ENCODE assay signal across 9 cellular contexts in genomic region chr9:6715755-6716643, GRCh38. TPM values are rescaled to one million over a fixed set of nuclear protein-coding genes. Genes with fewer than 3 reads are reported as not detected.
A peak's percentile ranks its signal among the peaks of the same experiment; 100 is the strongest.
DNase-seq lines count a peak whose midpoint lies in the region; ATAC-seq, FAIRE-seq and TF ChIP-seq lines count a peak whose summit lies in the region.
"Had no signal": no experiment of that assay in that cellular context is flagged by ENCODE, and none has a peak within 500 bp of the region (broad histone marks: within the 10 kb centered on the region; RNA-seq: fewer than 3 reads in every experiment).

No MANE protein-coding gene starts in this region.

- CTCF ChIA-PET in activated B cell treated with CpG ODN at 0.5 μM for 24 hours (lab: Charles Lee) = interaction anchor here (1.1 to 1.3 kb wide), 2 partner anchors 30 to 34 kb away, joined by 3 to 7 read pairs; no protein-coding TSS in a partner anchor

- peak overlapping the region; percentile 90 for H3K4me3 Mint-ChIP-seq in activated B cell treated with CpG ODN at 0.5 μM for 24 hours
- no peak overlapping the region for H3K4me3 Mint-ChIP-seq in neural progenitor cell

- H3K27ac Mint-ChIP-seq in activated B cell treated with CpG ODN at 0.5 μM for 24 hours (peak overlapping the region; percentile 92), neural progenitor cell (no peak overlapping the region)

- H3K4me1 ChIP-seq in right lobe of liver (peaks cover 0 to 10% (median 0%) of the 10 kb centered on the region in 4 donors), neural progenitor cell (no peaks in the 10 kb centered on the region)

- H3K4me3 ChIP-seq in bronchial epithelial cell (ENCODE audit: low read depth, low read length) (peak overlapping the region; percentile 42), right lobe of liver (peak overlapping the region; percentile 35 to 62 (median 62)), neural progenitor cell (no peak overlapping the region)

- no peak overlapping the region for H2AFZ ChIP-seq in neural progenitor cell (replicated peaks)

- H3K27me3 ChIP-seq in bronchial epithelial cell (ENCODE audit: control insufficient read depth, insufficient read depth, low read length) = no peaks in the 10 kb centered on the region
- no peaks in the 10 kb centered on the region for H3K27me3 ChIP-seq in right lobe of liver
- H3K27me3 ChIP-seq in neural progenitor cell = no peaks in the 10 kb centered on the region

- H3K79me2 ChIP-seq in neural progenitor cell (ENCODE audit: low read depth) = no peaks in the 10 kb centered on the region

- H3K36me3 ChIP-seq in bronchial epithelial cell (ENCODE audit: control insufficient read depth, insufficient read depth, low read length) (no peaks in the 10 kb centered on the region), right lobe of liver (peaks cover 0 to 6% (median 0%) of the 10 kb centered on the region in 4 donors), neural progenitor cell (no peaks in the 10 kb centered on the region)

- no peaks in the 10 kb centered on the region for H4K20me1 ChIP-seq in neural progenitor cell (ENCODE audit: low read depth)

- H3K36me3 Mint-ChIP-seq in activated B cell treated with CpG ODN at 0.5 μM for 24 hours (ENCODE audit: low read depth) (peaks cover 2% of the 10 kb centered on the region), neural progenitor cell (no peaks in the 10 kb centered on the region)

- H3K4me2 ChIP-seq in neural progenitor cell = no peak overlapping the region

- H3K27ac ChIP-seq in 22Rv1 (peak overlapping the region; percentile 96), right lobe of liver (peak overlapping the region; percentile 81 to 98 (median 98)), neural progenitor cell (no peak overlapping the region)

- no peaks in the 10 kb centered on the region for H3F3A ChIP-seq in neural progenitor cell (ENCODE audit: low read depth)

- peak; percentile 90 for TF ChIP-seq POLR2A in right lobe of liver (IDR thresholded peaks at IDR 0.05)

- TF ChIP-seq CTCF in 22Rv1 (IDR thresholded peaks at IDR 0.05) (no peak), activated B cell treated with CpG ODN at 0.5 μM for 24 hours (IDR thresholded peaks at IDR 0.05) (no peak), bronchial epithelial cell (IDR thresholded peaks at IDR 0.05; ENCODE audit: insufficient read depth, low read length, severe bottlenecking) (no peak), right lobe of liver (IDR thresholded peaks at IDR 0.05) (no peak), neural progenitor cell (IDR thresholded peaks at IDR 0.05) (no peak)

- intact Hi-C loops in activated B cell treated with CpG ODN at 0.5 μM for 24 hours (cut with micrococcal nuclease) = loop anchor here (1.0 to 2.0 kb wide), 5 partner anchors 21 to 41 kb away; partner anchors contain the start of gene KDM4C
- intact Hi-C loops in right lobe of liver (cut with DNase I) = no loop called here

- no peaks in the 10 kb centered on the region for H3K9me3 Mint-ChIP-seq in activated B cell treated with CpG ODN at 0.5 μM for 24 hours
- H3K9me3 Mint-ChIP-seq in neural progenitor cell = no peaks in the 10 kb centered on the region

- ATAC-seq in GM19035 (IDR thresholded peaks at IDR 0.05; ENCODE audit: unreplicated experiment) = peak; percentile 98
- ATAC-seq in HG03460 (IDR thresholded peaks at IDR 0.05; ENCODE audit: unreplicated experiment) = peak; percentile 93
- peak; percentile 86 for ATAC-seq in activated B cell treated with CpG ODN at 0.5 μM for 24 hours (ENCODE audit: low read depth)
- ATAC-seq in right lobe of liver = peak; percentile 80 to 87 (median 83)

- no peak for FAIRE-seq in bronchial epithelial cell (lab: Jason Lieb, UNC)

- DNase-seq in activated B cell treated with CpG ODN at 0.5 μM for 24 hours (peak; percentile 71), bronchial epithelial cell (ENCODE audit: low read depth) (peak; percentile 18), right lobe of liver (peak; percentile 89 to 93 (median 92)), neural progenitor cell (ENCODE audit: low spot score) (no peak)
- DNase-seq in stimulated activated CD8-positive, alpha-beta memory T cell treated with anti-CD3 and anti-CD28 coated beads, Interleukin-12 subunit alpha, Interleukin-12 subunit beta, amount 100 ng/mL, for 24 hours (ENCODE audit: extremely low read depth) = peak; percentile 49
- DNase-seq: DND-41 had no signal

- H3K9me3 ChIP-seq in right lobe of liver (no peaks in the 10 kb centered on the region), neural progenitor cell (ENCODE audit: low read depth) (no peaks in the 10 kb centered on the region)

- POLR2A ChIA-PET in activated B cell treated with CpG ODN at 0.5 μM for 24 hours (lab: Charles Lee) = interaction anchor here (0.5 to 2.1 kb wide), 22 partner anchors 10 to 303 kb away, joined by 3 to 62 read pairs (median 6); partner anchors contain the start of genes GLDC, KDM4C and UHRF2

- H3K4me1 Mint-ChIP-seq in activated B cell treated with CpG ODN at 0.5 μM for 24 hours (peaks cover 13% of the 10 kb centered on the region), neural progenitor cell (no peaks in the 10 kb centered on the region)

- H3K27me3 Mint-ChIP-seq in activated B cell treated with CpG ODN at 0.5 μM for 24 hours (no peaks in the 10 kb centered on the region), neural progenitor cell (ENCODE audit: insufficient read depth, low read depth) (peaks cover 2% of the 10 kb centered on the region)

- 10% methylated on average over 12 of the region's 61 CpGs for WGBS in right lobe of liver (ENCODE audit: insufficient coverage, low coverage, low lambda C conversion rate, missing lambda C conversion rate)

- no peak overlapping the region for H3K9ac ChIP-seq in neural progenitor cell

RNA-seq across cellular contexts. Expression of gene KDM4C, which starts 41.8 kb away (rescaled TPM):
- total RNA-seq in activated B cell treated with CpG ODN at 0.5 μM for 24 hours = 90.7 and 113 TPM in 2 replicates
- total RNA-seq in bronchial epithelial cell = 36.6 and 44.0 TPM in 2 replicates
- 10 to 100 TPM; 14.1 to 20.9 (median 15.3) TPM for total RNA-seq in right lobe of liver
- 11.1 TPM in 2 replicates for total RNA-seq in neural progenitor cell (ENCODE audit: low replicate concordance)
